ENCODE assay signal across 8 cellular contexts in the genomic region with DNA sequence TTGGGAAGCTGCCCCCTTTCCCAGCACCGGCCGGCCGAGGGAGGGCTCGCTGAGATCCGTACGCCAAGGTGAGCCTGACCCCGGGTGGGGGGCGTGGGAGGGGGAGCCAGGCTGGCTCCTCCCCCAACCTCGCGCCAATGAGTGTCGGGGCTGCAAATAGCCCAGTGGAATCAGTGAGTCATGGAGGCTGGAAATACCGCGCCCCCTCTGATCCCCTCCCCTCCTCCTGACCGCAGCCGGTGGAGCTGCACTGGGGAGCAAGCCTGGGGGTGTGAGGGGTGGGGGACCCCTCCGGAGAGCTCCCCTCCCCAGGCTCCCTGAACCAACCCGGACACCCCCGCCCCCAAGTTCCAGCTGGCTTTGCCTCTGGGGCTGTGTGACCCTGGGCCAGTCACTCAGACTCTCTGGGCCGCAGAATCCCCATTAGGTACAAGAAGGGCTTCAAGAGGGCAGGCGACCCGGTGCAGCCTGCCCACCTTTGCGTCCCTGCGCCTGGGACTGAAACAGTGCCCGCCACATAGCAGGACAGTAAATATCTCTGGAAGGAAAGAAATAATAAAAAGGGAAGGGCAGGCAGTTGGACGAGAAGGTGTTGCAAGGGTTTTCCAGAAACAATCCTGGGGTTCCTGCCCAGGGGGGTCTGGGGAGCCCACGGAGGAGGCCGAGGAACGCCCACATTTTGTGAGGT. TPM values are rescaled to one million over a fixed set of nuclear protein-coding genes. Genes with fewer than 3 reads are reported as not detected.
DNase-seq lines count a peak whose midpoint lies in the region; ATAC-seq and TF ChIP-seq lines count a peak whose summit lies in the region.

No MANE protein-coding gene starts in this region.

- H3K27me3 Mint-ChIP-seq in CD4-positive, alpha-beta T cell: peaks cover 28% of the 10 kb centered on the region
- peaks cover 0 to 8% (median 0%) of the 10 kb centered on the region in 5 donors for H3K27me3 Mint-ChIP-seq in naive thymus-derived CD8-positive, alpha-beta T cell
- no peaks in the 10 kb centered on the region for H3K27me3 Mint-ChIP-seq in type B pancreatic cell

- H3K9me3 Mint-ChIP-seq in CD4-positive, alpha-beta T cell: no peaks in the 10 kb centered on the region
- no peaks in the 10 kb centered on the region for H3K9me3 Mint-ChIP-seq in naive thymus-derived CD8-positive, alpha-beta T cell
- H3K9me3 Mint-ChIP-seq in type B pancreatic cell: no peaks in the 10 kb centered on the region

- H3K27ac Mint-ChIP-seq in CD4-positive, alpha-beta T cell: no peak overlapping the region
- peak overlapping the region in 1 of 10 donors; percentile 72 for H3K27ac Mint-ChIP-seq in naive thymus-derived CD8-positive, alpha-beta T cell
- no peak overlapping the region for H3K27ac Mint-ChIP-seq in type B pancreatic cell

- H3K4me3 Mint-ChIP-seq in CD4-positive, alpha-beta T cell: no peak overlapping the region
- H3K4me3 Mint-ChIP-seq in naive thymus-derived CD8-positive, alpha-beta T cell: peak overlapping the region in 8 of 10 donors; percentile 4 to 64 (median 41)
- H3K4me3 Mint-ChIP-seq in type B pancreatic cell: no peak overlapping the region

- TF ChIP-seq POLR2A in esophagus muscularis mucosa (IDR thresholded peaks at IDR 0.05; ENCODE audit: low read depth): no peak

- H3K4me3 ChIP-seq in HUES64 (ENCODE audit: low read length): peak overlapping the region; percentile 45
- peak overlapping the region; percentile 46 to 72 (median 55) for H3K4me3 ChIP-seq in esophagus muscularis mucosa
- peak overlapping the region in 1 of 5 donors; percentile 45 for H3K4me3 ChIP-seq in subcutaneous abdominal adipose tissue (ENCODE audit: low read depth in 1 of 5, low read length in 5 of 5)

- no peaks in the 10 kb centered on the region for H3K9me3 ChIP-seq in CD4-positive, alpha-beta T cell (ENCODE audit: control insufficient read depth, low read length)
- H3K9me3 ChIP-seq in HUES64 (ENCODE audit: insufficient read depth, low read depth, low read length) (no peaks in the 10 kb centered on the region), esophagus muscularis mucosa (no peaks in the 10 kb centered on the region), subcutaneous abdominal adipose tissue (ENCODE audit: control insufficient read depth in 5 of 5, low read length in 5 of 5) (no peaks in the 10 kb centered on the region)

- H3K36me3 Mint-ChIP-seq in CD4-positive, alpha-beta T cell (ENCODE audit: low read depth): no peaks in the 10 kb centered on the region
- H3K36me3 Mint-ChIP-seq in naive thymus-derived CD8-positive, alpha-beta T cell: no peaks in the 10 kb centered on the region
- no peaks in the 10 kb centered on the region for H3K36me3 Mint-ChIP-seq in type B pancreatic cell

- H3K36me3 ChIP-seq in HUES64 (ENCODE audit: insufficient read depth, low read length) (no peaks in the 10 kb centered on the region), esophagus muscularis mucosa (peaks cover 0 to 24% (median 0%) of the 10 kb centered on the region in 4 donors), subcutaneous abdominal adipose tissue (ENCODE audit: control insufficient read depth in 5 of 5, insufficient read depth in 5 of 5, low read length in 5 of 5) (peaks cover 0 to 4% (median 0%) of the 10 kb centered on the region in 5 donors)

- H3K9ac ChIP-seq in HUES64 (ENCODE audit: low read depth, low read length) (peak overlapping the region; percentile 46), subcutaneous abdominal adipose tissue (ENCODE audit: low read length in 5 of 5) (peak overlapping the region in 2 of 5 donors; percentile 7 to 35)

- TF ChIP-seq EP300 in esophagus muscularis mucosa (IDR thresholded peaks at IDR 0.05): peak; percentile 12

- CTCF ChIA-PET in CD4-positive, alpha-beta T cell (lab: Charles Lee): no interaction called here

- no peaks in the 10 kb centered on the region for H3K4me1 Mint-ChIP-seq in CD4-positive, alpha-beta T cell (ENCODE audit: low read depth)
- peaks cover 0 to 14% (median 6%) of the 10 kb centered on the region in 4 donors for H3K4me1 Mint-ChIP-seq in naive thymus-derived CD8-positive, alpha-beta T cell
- H3K4me1 Mint-ChIP-seq in type B pancreatic cell (ENCODE audit: unreplicated experiment): peaks cover 15% of the 10 kb centered on the region

- no peak overlapping the region for H3K27ac ChIP-seq in CD4-positive, alpha-beta T cell (ENCODE audit: low read depth, low read length)
- H3K27ac ChIP-seq in HUES64 (ENCODE audit: low read depth, low read length): peak overlapping the region; percentile 85
- peak overlapping the region; percentile 92 to 99 (median 98) for H3K27ac ChIP-seq in esophagus muscularis mucosa (replicated peaks in 1 of 4)
- H3K27ac ChIP-seq in subcutaneous abdominal adipose tissue (ENCODE audit: low read depth, low read length): peak overlapping the region; percentile 93

- intact Hi-C loops in CD4-positive, alpha-beta T cell (cut with DNase I, micrococcal nuclease): no loop called here
- intact Hi-C loops in esophagus muscularis mucosa (cut with DNase I): no loop called here

- 24% methylated on average over 25 of the region's 28 CpGs for WGBS in HUES64
- 36% methylated on average over 10 of the region's 28 CpGs for WGBS in esophagus muscularis mucosa

- POLR2A ChIA-PET in CD4-positive, alpha-beta T cell (lab: Charles Lee): no interaction called here
- POLR2A ChIA-PET in naive thymus-derived CD8-positive, alpha-beta T cell (lab: Charles Lee): no interaction called here

- peaks cover 12% of the 10 kb centered on the region; the same call in 1 of the 2 replicates for H3K4me1 ChIP-seq in HUES64 (ENCODE audit: insufficient read depth, low read length)
- peaks cover 32 to 65% (median 58%) of the 10 kb centered on the region in 4 donors for H3K4me1 ChIP-seq in esophagus muscularis mucosa
- H3K4me1 ChIP-seq in subcutaneous abdominal adipose tissue (ENCODE audit: control insufficient read depth in 5 of 5, insufficient read depth in 5 of 5, low read length in 5 of 5): peaks cover 0 to 63% (median 49%) of the 10 kb centered on the region in 5 donors

- TF ChIP-seq CTCF in CD4-positive, alpha-beta T cell (IDR thresholded peaks at IDR 0.05): no peak
- no peak for TF ChIP-seq CTCF in esophagus muscularis mucosa (IDR thresholded peaks at IDR 0.05)
- no peak for TF ChIP-seq CTCF in type B pancreatic cell (conservative IDR thresholded peaks at IDR 0.05)

- ATAC-seq in CD4-positive, alpha-beta T cell (ENCODE audit: poor library complexity): peak; percentile 35
- peak; percentile 46 to 66 for ATAC-seq in naive thymus-derived CD8-positive, alpha-beta T cell
- ATAC-seq in GM18867 (IDR thresholded peaks at IDR 0.05; ENCODE audit: unreplicated experiment): no peak

- peak in 6 of 10 experiments; percentile 7 to 52 (median 20) for DNase-seq in CD4-positive, alpha-beta T cell
- peak; percentile 26 to 37 for DNase-seq in activated CD8-positive, alpha-beta memory T cell treated with anti-CD3 and anti-CD28 coated beads for 1 hour (ENCODE audit: extremely low read depth in 1 of 2, low read depth in 1 of 2)
- DNase-seq in esophagus muscularis mucosa (ENCODE audit: extremely low spot score) (no peak), type B pancreatic cell (ENCODE audit: extremely low spot score, unreplicated experiment) (no peak)
- peak in 5 of 10 donors; percentile 13 to 71 (median 25) for DNase-seq in naive thymus-derived CD8-positive, alpha-beta T cell

- no peaks in the 10 kb centered on the region for H3K27me3 ChIP-seq in CD4-positive, alpha-beta T cell (ENCODE audit: control insufficient read depth, insufficient read depth, low read length)
- H3K27me3 ChIP-seq in HUES64 (ENCODE audit: insufficient read depth, low read length) (no peaks in the 10 kb centered on the region), esophagus muscularis mucosa (no peaks in the 10 kb centered on the region), subcutaneous abdominal adipose tissue (ENCODE audit: control insufficient read depth in 5 of 5, insufficient read depth in 4 of 5, low read length in 5 of 5) (peaks cover 0 to 8% (median 0%) of the 10 kb centered on the region in 5 donors)

RNA-seq across cellular contexts. Expression of a gene that starts 4.5 kb away (rescaled TPM):
- not detected for total RNA-seq in CD4-positive, alpha-beta T cell
- not detected for polyA plus RNA-seq in HUES64 (2013, experiment 1 of 2)
- polyA plus RNA-seq in HUES64 (2013, experiment 2 of 2): not detected
- total RNA-seq in esophagus muscularis mucosa (100 to 1,000 TPM; 111 to 408 (median 279) TPM), type B pancreatic cell (ENCODE audit: low replicate concordance) (0.48 and 0.64 TPM in 2 replicates)
- total RNA-seq in naive thymus-derived CD8-positive, alpha-beta T cell: not detected
- not detected for polyA plus RNA-seq in naive thymus-derived CD8-positive, alpha-beta T cell

RNA-seq across cellular contexts. Expression of a gene that starts 8.5 kb away (rescaled TPM):
- total RNA-seq in CD4-positive, alpha-beta T cell: not detected
- 0.35 TPM for polyA plus RNA-seq in HUES64 (2013, experiment 1 of 2)
- polyA plus RNA-seq in HUES64 (2013, experiment 2 of 2): 0.44 TPM
- total RNA-seq in esophagus muscularis mucosa: under 1 TPM in 3 of 4 donors, not detected in 1; 0.17 to 0.42 (median 0.33) TPM
- total RNA-seq in naive thymus-derived CD8-positive, alpha-beta T cell: not detected
- not detected for polyA plus RNA-seq in naive thymus-derived CD8-positive, alpha-beta T cell
- 0.38 and 1.6 TPM in 2 replicates for total RNA-seq in type B pancreatic cell (ENCODE audit: low replicate concordance)

RNA-seq across cellular contexts. Expression of a gene that starts 9.3 kb away (rescaled TPM):
- not detected for total RNA-seq in CD4-positive, alpha-beta T cell
- 0.25 TPM for polyA plus RNA-seq in HUES64 (2013, experiment 1 of 2)
- 0.19 TPM for polyA plus RNA-seq in HUES64 (2013, experiment 2 of 2)
- total RNA-seq in esophagus muscularis mucosa (not detected), type B pancreatic cell (ENCODE audit: low replicate concordance) (not detected in 2 replicates)
- total RNA-seq in naive thymus-derived CD8-positive, alpha-beta T cell: not detected
- polyA plus RNA-seq in naive thymus-derived CD8-positive, alpha-beta T cell: not detected

RNA-seq across cellular contexts. Expression of a gene that starts 30.2 kb away (rescaled TPM):
- not detected for total RNA-seq in CD4-positive, alpha-beta T cell
- polyA plus RNA-seq in HUES64 (2013, experiment 1 of 2): 0.95 TPM
- polyA plus RNA-seq in HUES64 (2013, experiment 2 of 2): 1.5 TPM
- total RNA-seq in esophagus muscularis mucosa (under 1 TPM in 1 of 4 donors, not detected in 3; 0.34 TPM), type B pancreatic cell (ENCODE audit: low replicate concordance) (0.95 and 1.6 TPM in 2 replicates)
- total RNA-seq in naive thymus-derived CD8-positive, alpha-beta T cell: not detected
- not detected for polyA plus RNA-seq in naive thymus-derived CD8-positive, alpha-beta T cell

RNA-seq across cellular contexts. Expression of a gene that starts 37.5 kb away (rescaled TPM):
- 10 to 100 TPM; 70.2 to 78.1 TPM for total RNA-seq in CD4-positive, alpha-beta T cell
- 13.6 TPM for polyA plus RNA-seq in HUES64 (2013, experiment 1 of 2)
- polyA plus RNA-seq in HUES64 (2013, experiment 2 of 2): 15.0 TPM
- total RNA-seq in esophagus muscularis mucosa: 10 to 100 TPM; 29.5 to 40.8 (median 34.6) TPM
- total RNA-seq in naive thymus-derived CD8-positive, alpha-beta T cell: 10 to 100 TPM; 49.3 to 58.1 TPM
- 10 to 100 TPM; 10.2 to 23.3 (median 11.1) TPM for polyA plus RNA-seq in naive thymus-derived CD8-positive, alpha-beta T cell
- 27.8 and 42.2 TPM in 2 replicates for total RNA-seq in type B pancreatic cell (ENCODE audit: low replicate concordance)

Comparison
In these comparisons a context has a peak if more than half of its experiments do, and no peak if none do; other contexts are left out.
1. DNase-seq: peak in CD4-positive, alpha-beta T cell (6 of 10) and activated CD8-positive, alpha-beta memory T cell treated with anti-CD3 and anti-CD28 coated beads for 1 hour (2 of 2); none in esophagus muscularis mucosa (single experiment) and type B pancreatic cell (single experiment).
2. H3K4me3 Mint-ChIP-seq: peak in naive thymus-derived CD8-positive, alpha-beta T cell (8 of 10); none in CD4-positive, alpha-beta T cell (single experiment) and type B pancreatic cell (single experiment).
3. RNA of a gene that starts 4.5 kb away (total RNA-seq): 111 to 408 TPM in esophagus muscularis mucosa; 0.48 to 0.64 TPM in type B pancreatic cell, not detected in CD4-positive, alpha-beta T cell and not detected in naive thymus-derived CD8-positive, alpha-beta T cell; every median in the first group is over 10 times any median in the second.